ENCODE assay signal across 1 cellular context in genomic region chr7:106484562-106484961, GRCh38.
TF ChIP-seq lines count a peak whose summit lies in the region.

No MANE protein-coding gene starts in this region.

TF ChIP-seq in GM12878, 131 proteins besides CTCF, POLR2A, EP300 and RAD21 (continued from another document):
- no peak for TF ChIP-seq ZNF687 (IDR thresholded peaks at IDR 0.05)
- TF ChIP-seq ZBTB33 (IDR thresholded peaks at IDR 0.05) = no peak
- TF ChIP-seq ZBTB40 (IDR thresholded peaks at IDR 0.05; ENCODE audit: borderline replicate concordance) = no peak
- TF ChIP-seq NFYA (IDR thresholded peaks at IDR 0.05; ENCODE audit: borderline replicate concordance, low read depth, low read length) = no peak
- TF ChIP-seq IRF5 (IDR thresholded peaks at IDR 0.05; ENCODE audit: borderline replicate concordance) = no peak
- no peak for TF ChIP-seq ZNF622 (IDR thresholded peaks at IDR 0.05)
- TF ChIP-seq SIX5 (IDR thresholded peaks at IDR 0.05; ENCODE audit: low read depth, low read length, severe bottlenecking) = no peak
- no peak for TF ChIP-seq IKZF2 (IDR thresholded peaks at IDR 0.05)
- no peak for TF ChIP-seq RELA (IDR thresholded peaks at IDR 0.05; ENCODE audit: borderline replicate concordance, partially characterized antibody)
- peak; percentile 25; the same call in 1 of the 2 replicates for TF ChIP-seq USF2 (IDR thresholded peaks at IDR 0.05; ENCODE audit: borderline replicate concordance, low read depth, low read length)
- no peak for TF ChIP-seq ZZZ3 (IDR thresholded peaks at IDR 0.05; ENCODE audit: control insufficient read depth, insufficient read length, low read depth)
- TF ChIP-seq JUND (IDR thresholded peaks at IDR 0.05; ENCODE audit: low read depth, low read length) = no peak
- TF ChIP-seq FOS (IDR thresholded peaks at IDR 0.05; ENCODE audit: borderline replicate concordance, extremely low read depth, insufficient read length) = no peak
